23 cellular contexts compared by ENCODE assay signal in genomic region chr11:73213196-73214143, GRCh38. TPM values are rescaled to one million over a fixed set of nuclear protein-coding genes. Genes with fewer than 3 reads are reported as not detected.
DNase-seq lines count a peak whose midpoint lies in the region; ATAC-seq, FAIRE-seq and TF ChIP-seq lines count a peak whose summit lies in the region.
"Had no signal": no experiment of that assay in that cellular context is flagged by ENCODE, and none has a peak within 500 bp of the region (broad histone marks: within the 10 kb centered on the region; RNA-seq: fewer than 3 reads in every experiment).

No MANE protein-coding gene starts in this region.

- no peak overlapping the region for H3K27ac Mint-ChIP-seq in natural killer cell treated with Interleukin-12 subunit alpha and Interleukin-12 subunit beta and Interleukin-15 and Interleukin-18, amount 100 ng/mL, for 72 hours
- no peak overlapping the region for H3K27ac Mint-ChIP-seq in natural killer cell
- no peak overlapping the region for H3K27ac Mint-ChIP-seq in Calu3 (ENCODE audit: unreplicated experiment)
- H3K27ac Mint-ChIP-seq: activated CD8-positive, alpha-beta T cell treated with anti-CD3 and anti-CD28 coated beads, Interleukin-2, amount 10 ng/mL, durations not matched to agents 7 days and 5 days had no signal

- no peaks in the 10 kb centered on the region for H3K79me2 ChIP-seq in H1 (ENCODE audit: control insufficient read depth in 1 of 2, insufficient read depth in 2 of 2, low read length in 2 of 2)

- H3K27me3 ChIP-seq in H1 (replicated peaks in 1 of 4; ENCODE audit: control insufficient read depth in 3 of 4, extremely low read depth in 1 of 4, insufficient read depth in 3 of 4, low read length in 3 of 4) = peaks cover 0 to 15% (median 13%) of the 10 kb centered on the region in 4 experiments; a peak in 6 of 7 replicates
- H3K27me3 ChIP-seq: pancreas had no signal

- H2BK120ac ChIP-seq in H1 (replicated peaks; ENCODE audit: low read depth, low read length) = no peak overlapping the region

- H4K91ac ChIP-seq in H1 (replicated peaks; ENCODE audit: insufficient read length, low read length) = no peak overlapping the region

- no peak overlapping the region for H3K14ac ChIP-seq in H1 (ENCODE audit: insufficient read length)

- H3K18ac ChIP-seq in H1 (ENCODE audit: extremely low read depth, low read length) = no peak overlapping the region

- H2BK5ac ChIP-seq in H1 (ENCODE audit: low read depth, low read length) = no peak overlapping the region

- H3K4me3 Mint-ChIP-seq in natural killer cell treated with Interleukin-12 subunit alpha and Interleukin-12 subunit beta and Interleukin-15 and Interleukin-18, amount 100 ng/mL, for 72 hours = no peak overlapping the region
- no peak overlapping the region for H3K4me3 Mint-ChIP-seq in natural killer cell
- no peak overlapping the region for H3K4me3 Mint-ChIP-seq in Calu3 (ENCODE audit: low read depth, unreplicated experiment)
- H3K4me3 Mint-ChIP-seq: activated CD8-positive, alpha-beta T cell treated with anti-CD3 and anti-CD28 coated beads, Interleukin-2, amount 10 ng/mL, durations not matched to agents 7 days and 5 days had no signal

- H3K23ac ChIP-seq in H1 (ENCODE audit: insufficient read length) = no peak overlapping the region

- H2AFZ ChIP-seq in H1 (ENCODE audit: low read length) = no peak overlapping the region

- H3K56ac ChIP-seq in H1 (replicated peaks; ENCODE audit: insufficient read length, low read depth, low read length) = no peak overlapping the region

- CTCF ChIA-PET in H1 (lab: Charles Lee; ENCODE audit: partially characterized antibody) (interaction anchor here (0.8 to 3.6 kb wide), 15 partner anchors 13 to 138 kb away, joined by 3 to 28 read pairs (median 4); no protein-coding TSS in a partner anchor), Calu3 (lab: Charles Lee) (no interaction called here)

- intact Hi-C loops in natural killer cell (cut with micrococcal nuclease) (no loop called here), posterior vena cava (cut with DNase I) (no loop called here), Calu3 (cut with micrococcal nuclease; ENCODE audit: unreplicated experiment) (no loop called here)

- H3K9me3 Mint-ChIP-seq in natural killer cell treated with Interleukin-12 subunit alpha and Interleukin-12 subunit beta and Interleukin-15 and Interleukin-18, amount 100 ng/mL, for 72 hours = no peaks in the 10 kb centered on the region
- H3K9me3 Mint-ChIP-seq in natural killer cell (no peaks in the 10 kb centered on the region), Calu3 (ENCODE audit: low read depth, unreplicated experiment) (no peaks in the 10 kb centered on the region)

- 86% methylated on average over 8 of the region's 8 CpGs; no CpG with 5 or more reads in 1 of the 2 experiments for WGBS in H1 (ENCODE audit: extremely low coverage in 1 of 2, insufficient coverage in 1 of 2, insufficient read length in 1 of 2, insufficient replicate concordance in 2 of 2, low coverage in 1 of 2, low lambda C conversion rate in 2 of 2, missing lambda C conversion rate in 1 of 2), 2 experiments

- no TSS peak for BruUV-seq in Calu3 (replicated peaks; lab: Mats Ljungman, UMichigan)

- no peak overlapping the region for H2BK12ac ChIP-seq in H1 (ENCODE audit: low read depth, low read length)

- no peak for TF ChIP-seq RAD21 in H1 (IDR thresholded peaks at IDR 0.05 in 1 of 2, conservative IDR thresholded peaks at IDR 0.05 in 1 of 2; ENCODE audit: low read depth in 2 of 2, low read length in 2 of 2)

- no peaks in the 10 kb centered on the region for H3K9me3 ChIP-seq in H1 (ENCODE audit: insufficient read depth in 2 of 2, low read depth in 1 of 2, low read length in 1 of 2)
- H3K9me3 ChIP-seq: pancreas, thoracic aorta had no signal

- no peaks in the 10 kb centered on the region for H3K79me1 ChIP-seq in H1 (ENCODE audit: low read depth, low read length)

- no peak for ATAC-seq in natural killer cell treated with Interleukin-12 subunit alpha and Interleukin-12 subunit beta and Interleukin-15 and Interleukin-18, amount 100 ng/mL, for 72 hours
- no peak for ATAC-seq in natural killer cell
- no peak for ATAC-seq in GM18909 (IDR thresholded peaks at IDR 0.05; ENCODE audit: poor library complexity, unreplicated experiment)
- ATAC-seq: activated CD8-positive, alpha-beta T cell treated with anti-CD3 and anti-CD28 coated beads, Interleukin-2, amount 10 ng/mL, durations not matched to agents 7 days and 5 days; pancreas had no signal

- no peak overlapping the region for H3K27ac ChIP-seq in H1 (ENCODE audit: low read depth, low read length)
- H3K27ac ChIP-seq: cardiac muscle cell, pancreas, thoracic aorta had no signal

- H2BK20ac ChIP-seq in H1 (ENCODE audit: low read length) = no peak overlapping the region

- H3K23me2 ChIP-seq in H1 (ENCODE audit: low read depth, low read length) = peaks cover 6% of the 10 kb centered on the region; the same call in 1 of the 2 replicates

- no peak overlapping the region for H4K8ac ChIP-seq in H1 (ENCODE audit: extremely low read depth, insufficient read depth, low read length)

- H2AK5ac ChIP-seq in H1 (ENCODE audit: low read depth, low read length) = no peak overlapping the region

- H4K20me1 ChIP-seq in H1 (replicated peaks in 1 of 2; ENCODE audit: control insufficient read depth in 1 of 2, insufficient read depth in 2 of 2, low read length in 2 of 2) = no peaks in the 10 kb centered on the region

- H3K27me3 Mint-ChIP-seq in natural killer cell treated with Interleukin-12 subunit alpha and Interleukin-12 subunit beta and Interleukin-15 and Interleukin-18, amount 100 ng/mL, for 72 hours = peaks cover 6 to 22% of the 10 kb centered on the region in 2 donors
- H3K27me3 Mint-ChIP-seq in natural killer cell (ENCODE audit: low read depth in 2 of 2) = peaks cover 11 to 27% of the 10 kb centered on the region in 2 donors
- H3K27me3 Mint-ChIP-seq in Calu3 (ENCODE audit: unreplicated experiment) = no peaks in the 10 kb centered on the region

- H3K4ac ChIP-seq in H1 (replicated peaks; ENCODE audit: insufficient read length, low read depth, low read length) = no peak overlapping the region

- TF ChIP-seq EP300 in H1 (IDR thresholded peaks at IDR 0.05; ENCODE audit: borderline replicate concordance in 1 of 2, low read depth in 2 of 2, low read length in 2 of 2) = no peak

- DNase-seq in natural killer cell treated with Interleukin-12 subunit alpha and Interleukin-12 subunit beta and Interleukin-15 and Interleukin-18, amount 100 ng/mL, for 72 hours (ENCODE audit: low spot score) = peak; percentile 44
- DNase-seq in natural killer cell (no peak), H1 (ENCODE audit: low read depth in 1 of 2, low spot score in 2 of 2) (no peak), posterior vena cava (ENCODE audit: low spot score) (peak; percentile 54), Calu3 (no peak), HuH-7.5 (ENCODE audit: low spot score) (no peak), NCI-H187 treated with DMSO at 0.1 percent for 48 hours (lab: John Stamatoyannopoulos, UW) (no peak)
- DNase-seq: activated CD4-positive, alpha-beta T cell treated with anti-CD3 and anti-CD28 coated beads for 1 hour; activated CD8-positive, alpha-beta T cell treated with anti-CD3 and anti-CD28 coated beads, Interleukin-2, amount 10 ng/mL, durations not matched to agents 7 days and 5 days; activated gamma-delta T cell treated with Interleukin-2 at 50 U/mL for 16 hours; amniotic stem cell; dermis blood vessel endothelial cell; kidney glomerular epithelial cell; NCI-H1436; NCI-H2171; NCI-H69; OCI-M1; SHP77 had no signal

- no peak overlapping the region for H3K4me2 ChIP-seq in H1 (ENCODE audit: insufficient read depth in 1 of 2, low read depth in 2 of 2, low read length in 2 of 2)

- H3K36me3 ChIP-seq in H1 (ENCODE audit: control insufficient read depth in 2 of 4, insufficient read depth in 4 of 4, low read length in 3 of 4) = no peaks in the 10 kb centered on the region
- H3K36me3 ChIP-seq: cardiac muscle cell, pancreas, thoracic aorta had no signal

- H3K9ac ChIP-seq in H1 (replicated peaks in 1 of 4; ENCODE audit: extremely low read depth in 1 of 4, low read depth in 3 of 4, low read length in 3 of 4) = no peak overlapping the region

- FAIRE-seq in H1 (lab: Jason Lieb, UNC) = no peak
- FAIRE-seq: A204.1, pancreas had no signal

- H3K36me3 Mint-ChIP-seq in natural killer cell treated with Interleukin-12 subunit alpha and Interleukin-12 subunit beta and Interleukin-15 and Interleukin-18, amount 100 ng/mL, for 72 hours = no peaks in the 10 kb centered on the region
- H3K36me3 Mint-ChIP-seq in natural killer cell = no peaks in the 10 kb centered on the region
- no peaks in the 10 kb centered on the region for H3K36me3 Mint-ChIP-seq in Calu3 (ENCODE audit: insufficient read depth, unreplicated experiment)

- TF ChIP-seq POLR2A in H1 (IDR thresholded peaks at IDR 0.05; ENCODE audit: control extremely low read depth in 1 of 2, low read depth in 2 of 2, low read length in 2 of 2) = no peak

- TF ChIP-seq CTCF in natural killer cell (IDR thresholded peaks at IDR 0.05) (no peak), H1 (IDR thresholded peaks at IDR 0.05; ENCODE audit: control extremely low read depth in 1 of 3, insufficient read depth in 1 of 3, low read depth in 1 of 3, low read length in 3 of 3) (no peak), Calu3 (IDR thresholded peaks at IDR 0.05; ENCODE audit: unreplicated experiment) (no peak)

- POLR2A ChIA-PET in H1 (lab: Charles Lee; ENCODE audit: partially characterized antibody) = interaction anchor here (1.2 kb wide), 1 partner anchor 13 kb away, joined by 3 read pairs; no protein-coding TSS in a partner anchor

- no peak overlapping the region for H4K5ac ChIP-seq in H1 (ENCODE audit: insufficient read length, low read depth, low read length)

- no peak overlapping the region for H3K4me3 ChIP-seq in H1 (ENCODE audit: extremely low read depth in 1 of 4, insufficient read depth in 2 of 4, low read depth in 3 of 4, low read length in 4 of 4)
- H3K4me3 ChIP-seq: cardiac muscle cell, pancreas, thoracic aorta had no signal

- peaks cover 0 to 5% (median under 1%) of the 10 kb centered on the region in 4 experiments; a peak in 3 of 7 replicates for H3K4me1 ChIP-seq in H1 (replicated peaks in 1 of 4; ENCODE audit: control insufficient read depth in 3 of 4, insufficient read depth in 4 of 4, low read length in 3 of 4)

- peak overlapping the region; percentile 72; the same call in 1 of the 2 replicates for H2BK15ac ChIP-seq in H1 (ENCODE audit: low read length)

- peaks cover 0 to 3% of the 10 kb centered on the region in 2 donors for H3K4me1 Mint-ChIP-seq in natural killer cell treated with Interleukin-12 subunit alpha and Interleukin-12 subunit beta and Interleukin-15 and Interleukin-18, amount 100 ng/mL, for 72 hours (ENCODE audit: low read depth in 2 of 2)
- peaks cover 4 to 6% of the 10 kb centered on the region in 2 donors for H3K4me1 Mint-ChIP-seq in natural killer cell
- H3K4me1 Mint-ChIP-seq in Calu3 (ENCODE audit: low read depth, unreplicated experiment) = peaks cover 6% of the 10 kb centered on the region

RNA-seq across cellular contexts. Expression of gene P2RY2, which starts 4.6 kb away (rescaled TPM):
- total RNA-seq in natural killer cell treated with Interleukin-12 subunit alpha and Interleukin-12 subunit beta and Interleukin-15 and Interleukin-18, amount 100 ng/mL, for 72 hours = under 1 TPM in 1 of 2 donors, not detected in 1; 0.20 TPM
- total RNA-seq in natural killer cell (1 to 10 TPM in 1 of 3 donors, under 1 TPM in 2; 0.27 to 1.0 (median 0.90) TPM), posterior vena cava (1 to 10 TPM in 1 of 2 donors, under 1 TPM in 1; 0.74 to 3.1 TPM), Calu3 (2022) (1.6 and 2.3 TPM in 2 replicates)
- 1.0 and 1.2 TPM in 2 replicates for total RNA-seq in H1 (2021; fragmentation: NEBNext Ultra II Directional; extraction: Animal tissue kit (Norgen Biotek cat#: 25700))
- 1.5 and 2.6 TPM in 2 replicates for polyA plus RNA-seq in H1 (2011; rRNA removed)
- polyA plus RNA-seq in H1 (2011; cell fraction: cytosol; rRNA removed) = 1.4 TPM
- polyA plus RNA-seq in H1 (2011; cell fraction: nucleus; rRNA removed) = 1.6 TPM
- polyA plus RNA-seq in H1 (2012, experiment 1 of 2) = 0.21 to 0.75 TPM (median 0.57 TPM) in 4 replicates
- polyA plus RNA-seq in H1 (2012, experiment 2 of 2) = 0.63 TPM
- 0.93 TPM for polyA plus RNA-seq in H1 (2013, experiment 1 of 2)
- 0.85 TPM for polyA plus RNA-seq in H1 (2013, experiment 2 of 2)
- polyA minus RNA-seq in H1 (2011; rRNA and poly(A)+ RNA removed) = 1.4 and 1.5 TPM in 2 replicates
- 0.66 TPM for polyA minus RNA-seq in H1 (2011; cell fraction: cytosol; rRNA and poly(A)+ RNA removed)
- polyA minus RNA-seq in H1 (2011; cell fraction: nucleus; rRNA and poly(A)+ RNA removed) = 2.7 TPM
- total RNA-seq: activated CD8-positive, alpha-beta T cell treated with anti-CD3 and anti-CD28 coated beads, Interleukin-2, amount 10 ng/mL, durations not matched to agents 7 days and 5 days had no signal

RNA-seq across cellular contexts. Expression of gene P2RY6, which starts 58.7 kb away (rescaled TPM):
- total RNA-seq in natural killer cell treated with Interleukin-12 subunit alpha and Interleukin-12 subunit beta and Interleukin-15 and Interleukin-18, amount 100 ng/mL, for 72 hours = not detected
- total RNA-seq in natural killer cell (under 1 TPM in 2 of 3 donors, not detected in 1; 0.24 to 0.40 TPM), posterior vena cava (1 to 10 TPM; 2.5 to 4.9 TPM), Calu3 (2022) (0.42 TPM in 1 of 2 replicates, not detected in the other)
- total RNA-seq in H1 (2021; fragmentation: NEBNext Ultra II Directional; extraction: Animal tissue kit (Norgen Biotek cat#: 25700)) = not detected in 2 replicates
- 0.15 and 0.20 TPM in 2 replicates for polyA plus RNA-seq in H1 (2011; rRNA removed)
- polyA plus RNA-seq in H1 (2011; cell fraction: cytosol; rRNA removed) = 0.26 TPM
- 0.13 TPM for polyA plus RNA-seq in H1 (2011; cell fraction: nucleus; rRNA removed)
- 0.09 to 0.11 TPM in 2 of 4 replicates, not detected in the others for polyA plus RNA-seq in H1 (2012, experiment 1 of 2)
- not detected for polyA plus RNA-seq in H1 (2012, experiment 2 of 2)
- 0.18 TPM for polyA plus RNA-seq in H1 (2013, experiment 1 of 2)
- 0.07 TPM for polyA plus RNA-seq in H1 (2013, experiment 2 of 2)
- 0.17 and 0.32 TPM in 2 replicates for polyA minus RNA-seq in H1 (2011; rRNA and poly(A)+ RNA removed)
- polyA minus RNA-seq in H1 (2011; cell fraction: cytosol; rRNA and poly(A)+ RNA removed) = not detected
- polyA minus RNA-seq in H1 (2011; cell fraction: nucleus; rRNA and poly(A)+ RNA removed) = not detected
- total RNA-seq: activated CD8-positive, alpha-beta T cell treated with anti-CD3 and anti-CD28 coated beads, Interleukin-2, amount 10 ng/mL, durations not matched to agents 7 days and 5 days; dermis blood vessel endothelial cell had no signal
- polyA plus RNA-seq: cardiac muscle cell had no signal

Comparison
In these comparisons a context has a peak if more than half of its experiments do, and no peak if none do; other contexts are left out.
1. DNase-seq: peak in natural killer cell treated with Interleukin-12 subunit alpha and Interleukin-12 subunit beta and Interleukin-15 and Interleukin-18, amount 100 ng/mL, for 72 hours (single experiment) and posterior vena cava (single experiment); none in natural killer cell (single experiment), H1 (0 of 2), Calu3 (single experiment), HuH-7.5 (single experiment) and NCI-H187 treated with DMSO at 0.1 percent for 48 hours (single experiment).